Comparison of ENCODE assay signal across 16 cellular contexts in the genomic region with DNA sequence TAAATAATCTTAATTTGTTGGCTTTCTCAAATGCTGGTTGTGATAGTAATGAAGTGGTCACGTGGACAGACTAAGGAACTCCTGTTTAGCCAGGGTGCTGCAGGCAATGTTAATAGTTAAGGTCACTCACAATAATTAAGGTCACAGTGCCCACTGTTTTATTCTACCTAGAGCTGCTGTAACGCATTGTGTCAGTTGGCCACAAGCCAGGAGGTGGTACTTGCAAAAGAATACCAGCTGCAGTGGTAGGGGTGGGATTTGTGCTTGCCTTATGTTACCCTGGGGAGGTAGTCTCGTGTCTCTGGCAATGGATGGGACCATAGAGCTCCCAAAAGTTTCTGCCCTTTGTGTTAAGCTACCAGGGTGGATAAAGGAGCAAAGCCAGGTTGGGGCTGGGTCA.
DNase-seq lines count a peak whose midpoint lies in the region; ATAC-seq and TF ChIP-seq lines count a peak whose summit lies in the region.
"Had no signal": no experiment of that assay in that cellular context is flagged by ENCODE, and none has a peak within 500 bp of the region (broad histone marks: within the 10 kb centered on the region; RNA-seq: fewer than 3 reads in every experiment).

No MANE protein-coding gene starts in this region.

- no peaks in the 10 kb centered on the region for H3K27me3 ChIP-seq in brain microvascular endothelial cell (replicated peaks)
- H3K27me3 ChIP-seq: SJSA1 had no signal

- no peak overlapping the region for H3K27ac ChIP-seq in brain microvascular endothelial cell
- H3K27ac ChIP-seq: SJSA1 had no signal

- TF ChIP-seq CTCF in omental fat pad (IDR thresholded peaks at IDR 0.05) (no peak), brain microvascular endothelial cell (IDR thresholded peaks at IDR 0.05; ENCODE audit: low read depth, low read length, missing control alignments) (no peak)

- no peaks in the 10 kb centered on the region for H3K36me3 ChIP-seq in brain microvascular endothelial cell (replicated peaks)
- H3K36me3 ChIP-seq: SJSA1 had no signal

- DNase-seq in NCI-H345 (lab: John Stamatoyannopoulos, UW) (peak; percentile 0), NCI-H345 treated with DMSO at 0.1 percent for 48 hours (lab: John Stamatoyannopoulos, UW; ENCODE audit: unreplicated experiment) (no peak), NCI-H1092 treated with DMSO at 0.1 percent for 48 hours (lab: John Stamatoyannopoulos, UW) (peak; percentile 26), NCI-H748 (lab: John Stamatoyannopoulos, UW; ENCODE audit: unreplicated experiment) (peak; percentile 94), omental fat pad (ENCODE audit: low spot score) (no peak), brain microvascular endothelial cell (no peak)
- DNase-seq: DMS79 treated with DMSO at 0.1 percent for 48 hours, Kasumi-1, NCI-H1417 treated with DMSO at 0.1 percent for 48 hours, NCI-H1930, NCI-H526, SW 1271, T-helper 17 cell had no signal

- in situ Hi-C loops in brain microvascular endothelial cell (cut with HindIII; ENCODE audit: low pct_ligation_motif_present, low sequenced_read_pairs), result no loop called here

- ATAC-seq in omental fat pad (ENCODE audit: low FRiP score) (peak; percentile 28), HG03442 (IDR thresholded peaks at IDR 0.05; ENCODE audit: unreplicated experiment) (no peak)
- ATAC-seq: Right ventricle myocardium inferior, T-helper 17 cell had no signal

- no peak overlapping the region for H3K4me3 ChIP-seq in brain microvascular endothelial cell (ENCODE audit: low read depth, low read length)
- H3K4me3 ChIP-seq: SJSA1 had no signal

Comparison
In these comparisons a context has a peak if more than half of its experiments do, and no peak if none do; other contexts are left out.
1. DNase-seq: peak in NCI-H345 (single experiment), NCI-H1092 treated with DMSO at 0.1 percent for 48 hours (single experiment) and NCI-H748 (single experiment); none in NCI-H345 treated with DMSO at 0.1 percent for 48 hours (single experiment), omental fat pad (single experiment) and brain microvascular endothelial cell (single experiment).